Comparison of ENCODE assay signal across 10 cellular contexts in genomic region chr4:74921490-74921889, GRCh38. TPM values are rescaled to one million over a fixed set of nuclear protein-coding genes. Genes with fewer than 3 reads are reported as not detected.
"Had no signal": no experiment of that assay in that cellular context is flagged by ENCODE, and none has a peak within 500 bp of the region (broad histone marks: within the 10 kb centered on the region; RNA-seq: fewer than 3 reads in every experiment).

No MANE protein-coding gene starts in this region.

- H3K9ac ChIP-seq: GM23248 had no signal

- H3K27ac Mint-ChIP-seq: HFFc6 had no signal

- H3K9me3 Mint-ChIP-seq: HFFc6 had no signal

- DNase-seq: GM23248, GOT3, H7, HFFc6, IMR-90, KG1 had no signal

- H3K9me3 ChIP-seq: HAP-1 had no signal

- ATAC-seq: HCT116, K562 had no signal

- H3K36me3 ChIP-seq: HAP-1 had no signal

- H3K4me3 ChIP-seq: GM23248, HAP-1, K562 had no signal

- H2AFZ ChIP-seq: GM23248 had no signal

- H3K27ac ChIP-seq: GM23248 had no signal

- FAIRE-seq: HTR-8/SVneo, K562 had no signal

- H3K4me3 Mint-ChIP-seq: HFFc6 had no signal

RNA-seq across cellular contexts. Expression of gene PARM1, which starts 11.4 kb away (rescaled TPM):
- total RNA-seq: GM23248 had no signal
